In genomic region chr16:88599092-88599733, GRCh38 we compare ENCODE assay signal across 10 cellular contexts. TPM values are rescaled to one million over a fixed set of nuclear protein-coding genes. Genes with fewer than 3 reads are reported as not detected.
DNase-seq lines count a peak whose midpoint lies in the region; ATAC-seq and TF ChIP-seq lines count a peak whose summit lies in the region.
"Had no signal": no experiment of that assay in that cellular context is flagged by ENCODE, and none has a peak within 500 bp of the region (broad histone marks: within the 10 kb centered on the region; RNA-seq: fewer than 3 reads in every experiment).

No MANE protein-coding gene starts in this region.

- H3K27me3 Mint-ChIP-seq in CD14-positive monocyte (ENCODE audit: low read depth in 3 of 3), result peaks cover 0 to 6% (median 0%) of the 10 kb centered on the region in 3 donors
- H3K27me3 Mint-ChIP-seq: activated B cell treated with CpG ODN at 0.5 μM for 24 hours had no signal

- ATAC-seq in psoas muscle (peak; percentile 23 to 71 (median 64)), HG03442 (IDR thresholded peaks at IDR 0.05; ENCODE audit: unreplicated experiment) (no peak), HG03432 (IDR thresholded peaks at IDR 0.05; ENCODE audit: unreplicated experiment) (no peak)

- H3K36me3 ChIP-seq in psoas muscle (ENCODE audit: insufficient read depth in 1 of 2, low read depth in 1 of 2), result peaks cover 6 to 49% of the 10 kb centered on the region in 2 donors

- H3K27me3 ChIP-seq in psoas muscle (ENCODE audit: insufficient read depth in 3 of 3, low read length in 2 of 3), result no peaks in the 10 kb centered on the region

- WGBS in psoas muscle, 3 donors, result 60 to 65% (median 65%) methylated on average over 14 of the region's 14 CpGs

- no peaks in the 10 kb centered on the region for H3K9me3 ChIP-seq in psoas muscle

- no peak overlapping the region for H3K4me3 ChIP-seq in psoas muscle

- peaks cover 53 to 77% of the 10 kb centered on the region in 2 donors for H3K36me3 Mint-ChIP-seq in CD14-positive monocyte

- H3K27ac ChIP-seq in psoas muscle, result peak overlapping the region; percentile 38

- peak overlapping the region; percentile 84 to 95 (median 91) for H3K27ac Mint-ChIP-seq in CD14-positive monocyte
- H3K27ac Mint-ChIP-seq: activated B cell treated with CpG ODN at 0.5 μM for 24 hours had no signal

- TF ChIP-seq CTCF in CD14-positive monocyte (IDR thresholded peaks at IDR 0.05) (no peak), psoas muscle (IDR thresholded peaks at IDR 0.05) (no peak)

- peaks cover 31% of the 10 kb centered on the region for H3K4me1 Mint-ChIP-seq in CD14-positive monocyte
- H3K4me1 Mint-ChIP-seq: activated B cell treated with CpG ODN at 0.5 μM for 24 hours had no signal

- H3K4me3 Mint-ChIP-seq in CD14-positive monocyte, result peak overlapping the region; percentile 17 to 70
- H3K4me3 Mint-ChIP-seq: activated B cell treated with CpG ODN at 0.5 μM for 24 hours had no signal

- intact Hi-C loops in CD14-positive monocyte (cut with micrococcal nuclease) (loop anchor here in 1 of 2 donors (10.0 kb wide), 1 partner anchor 86 kb away; the partner anchor contains the start of gene SNAI3), psoas muscle (cut with DNase I) (no loop called here)

- H3K4me1 ChIP-seq in psoas muscle, result no peaks in the 10 kb centered on the region

- DNase-seq in CD14-positive monocyte (ENCODE audit: low spot score) (peak; percentile 83), amygdala (lab: John Stamatoyannopoulos, UW) (peak in 31 of 56 donors; percentile 9 to 75 (median 34)), hypothalamus (lab: John Stamatoyannopoulos, UW) (peak in 35 of 51 donors; percentile 11 to 65 (median 30)), psoas muscle (peak; percentile 79 to 87), activated gamma-delta T cell (lab: John Stamatoyannopoulos, UW) (no peak), COLO668 (lab: John Stamatoyannopoulos, UW; ENCODE audit: unreplicated experiment) (no peak)
- DNase-seq: activated B cell treated with CpG ODN at 0.5 μM for 24 hours; activated effector memory CD4-positive, alpha-beta T cell treated with Interleukin-2 at 50 U/mL for 16 hours had no signal

- peaks cover 0 to 3% (median 0%) of the 10 kb centered on the region in 7 donors for H3K9me3 Mint-ChIP-seq in CD14-positive monocyte
- H3K9me3 Mint-ChIP-seq: activated B cell treated with CpG ODN at 0.5 μM for 24 hours had no signal

RNA-seq across cellular contexts. Expression of gene ZC3H18, which starts 29.0 kb away (rescaled TPM):
- polyA plus RNA-seq in CD14-positive monocyte, result 1 to 10 TPM; 5.5 to 6.8 TPM
- 10 to 100 TPM; 24.8 to 30.5 (median 26.9) TPM for total RNA-seq in psoas muscle
- polyA plus RNA-seq in psoas muscle, result 10 to 100 TPM; 19.9 to 36.0 (median 32.0) TPM

RNA-seq across cellular contexts. Expression of gene IL17C, which starts 39.2 kb away (rescaled TPM):
- polyA plus RNA-seq in CD14-positive monocyte (not detected), psoas muscle (not detected)
- not detected for total RNA-seq in psoas muscle

RNA-seq across cellular contexts. Expression of gene CYBA, which starts 51.6 kb away (rescaled TPM):
- polyA plus RNA-seq in CD14-positive monocyte, result 1,000 to 10,000 TPM; 2,092 to 2,376 TPM
- 10 to 100 TPM; 17.1 to 20.2 (median 19.2) TPM for total RNA-seq in psoas muscle
- 10 to 100 TPM in 2 of 3 donors, 1 to 10 TPM in 1; 9.1 to 28.0 (median 24.0) TPM for polyA plus RNA-seq in psoas muscle

Comparison
In these comparisons a context has a peak if more than half of its experiments do, and no peak if none do; other contexts are left out.
1. DNase-seq: peak in CD14-positive monocyte (single experiment), amygdala (31 of 56), hypothalamus (35 of 51) and psoas muscle (2 of 2); none in activated gamma-delta T cell (single experiment) and COLO668 (single experiment).
2. ATAC-seq: peak in psoas muscle (4 of 4); none in HG03442 (single experiment) and HG03432 (single experiment).
3. RNA of gene CYBA, which starts 51.6 kb away (polyA plus RNA-seq): 2,092 to 2,376 TPM in CD14-positive monocyte; 9.1 to 28.0 TPM in psoas muscle; every median in the first group is over 10 times any median in the second.